Comparison of ENCODE assay signal across 21 cellular contexts in genomic region chr1:30892251-30892650, GRCh38. TPM values are rescaled to one million over a fixed set of nuclear protein-coding genes. Genes with fewer than 3 reads are reported as not detected.
"Had no signal": no experiment of that assay in that cellular context is flagged by ENCODE, and none has a peak within 500 bp of the region (broad histone marks: within the 10 kb centered on the region; RNA-seq: fewer than 3 reads in every experiment).

No MANE protein-coding gene starts in this region.

- ATAC-seq: activated CD4-positive, CD25-positive, alpha-beta regulatory T cell treated with anti-CD3 and anti-CD28 coated beads, Interleukin-2, amount 50 U/mL, for 24 hours; effector memory CD8-positive, alpha-beta T cell; esophagus mucosa; gastrocnemius medialis; heart left ventricle; left cardiac atrium; T-cell had no signal

- H3K4me1 Mint-ChIP-seq: activated CD4-positive, alpha-beta memory T cell treated with anti-CD3 and anti-CD28 coated beads, Interleukin-2, amount 10 ng/mL, durations not matched to agents 7 days and 5 days; activated naive CD4-positive, alpha-beta T cell treated with anti-CD3 and anti-CD28 coated beads, Interleukin-2, amount 10 ng/mL, durations not matched to agents 7 days and 5 days had no signal

- H3K36me3 ChIP-seq: gastrocnemius medialis, heart left ventricle had no signal

- DNase-seq: activated CD4-positive, alpha-beta memory T cell treated with anti-CD3 and anti-CD28 coated beads, Interleukin-2, amount 10 ng/mL, durations not matched to agents 7 days and 5 days; activated CD4-positive, alpha-beta T cell treated with anti-CD3 and anti-CD28 coated beads, Interleukin-2, amount 10 ng/mL, durations not matched to agents 24 days and 14 days; activated effector memory CD4-positive, alpha-beta T cell treated with anti-CD3 and anti-CD28 coated beads, Interleukin-2, amount 50 U/mL, for 16 hours; activated naive CD4-positive, alpha-beta T cell treated with anti-CD3 and anti-CD28 coated beads, Interleukin-2, amount 10 ng/mL, durations not matched to agents 7 days and 5 days; anterior cingulate cortex; central memory CD4-positive, alpha-beta T cell; effector memory CD8-positive, alpha-beta T cell; gastrocnemius medialis; heart left ventricle; islet precursor cell; left cardiac atrium; occipital lobe; stimulated activated CD4-positive, alpha-beta T cell treated with anti-CD3 and anti-CD28 coated beads, Interleukin-4, amount 100 ng/mL, for 24 hours; stimulated activated naive CD4-positive, alpha-beta T cell treated with Interleukin-2 at 50 U/mL for 16 hours; T-cell had no signal

- H3K4me3 Mint-ChIP-seq: activated CD4-positive, alpha-beta memory T cell treated with anti-CD3 and anti-CD28 coated beads, Interleukin-2, amount 10 ng/mL, durations not matched to agents 7 days and 5 days; activated CD4-positive, alpha-beta T cell treated with anti-CD3 and anti-CD28 coated beads, Interleukin-2, amount 10 ng/mL, durations not matched to agents 24 days and 14 days; activated naive CD4-positive, alpha-beta T cell treated with anti-CD3 and anti-CD28 coated beads, Interleukin-2, amount 10 ng/mL, durations not matched to agents 7 days and 5 days; effector memory CD8-positive, alpha-beta T cell; memory B cell; nephron; T-cell; T-helper 2 cell treated with Interferon-gamma antibody and Interleukin-4, amounts not matched to agents 5 μg/mL and 100 μg/mL, for 36 hours had no signal

- H3K36me3 Mint-ChIP-seq: activated naive CD4-positive, alpha-beta T cell treated with anti-CD3 and anti-CD28 coated beads, Interleukin-2, amount 10 ng/mL, durations not matched to agents 7 days and 5 days; memory B cell; T-cell had no signal

- H3K9me3 ChIP-seq: gastrocnemius medialis, heart left ventricle had no signal

- H3K27ac Mint-ChIP-seq: activated CD4-positive, alpha-beta memory T cell treated with anti-CD3 and anti-CD28 coated beads, Interleukin-2, amount 10 ng/mL, durations not matched to agents 7 days and 5 days; activated CD4-positive, alpha-beta T cell treated with anti-CD3 and anti-CD28 coated beads, Interleukin-2, amount 10 ng/mL, durations not matched to agents 24 days and 14 days; activated naive CD4-positive, alpha-beta T cell treated with anti-CD3 and anti-CD28 coated beads, Interleukin-2, amount 10 ng/mL, durations not matched to agents 7 days and 5 days; effector memory CD8-positive, alpha-beta T cell; memory B cell; T-cell; T-helper 2 cell treated with Interferon-gamma antibody and Interleukin-4, amounts not matched to agents 5 μg/mL and 100 μg/mL, for 36 hours had no signal

- H3K9me3 Mint-ChIP-seq: activated CD4-positive, alpha-beta memory T cell treated with anti-CD3 and anti-CD28 coated beads, Interleukin-2, amount 10 ng/mL, durations not matched to agents 7 days and 5 days; activated naive CD4-positive, alpha-beta T cell treated with anti-CD3 and anti-CD28 coated beads, Interleukin-2, amount 10 ng/mL, durations not matched to agents 7 days and 5 days; effector memory CD8-positive, alpha-beta T cell; memory B cell; nephron; T-cell; T-helper 2 cell treated with Interferon-gamma antibody and Interleukin-4, amounts not matched to agents 5 μg/mL and 100 μg/mL, for 36 hours had no signal

- H3K4me3 ChIP-seq: gastrocnemius medialis, heart left ventricle had no signal

- H3K27me3 ChIP-seq: gastrocnemius medialis, heart left ventricle had no signal

- H3K27ac ChIP-seq: gastrocnemius medialis, VCaP had no signal

RNA-seq across cellular contexts. Expression of gene SDC3, which starts 16.3 kb away (rescaled TPM):
- total RNA-seq: activated CD4-positive, alpha-beta memory T cell treated with anti-CD3 and anti-CD28 coated beads, Interleukin-2, amount 10 ng/mL, durations not matched to agents 7 days and 5 days had no signal
